Comparison of ENCODE assay signal across 1 cellular context in genomic region chr13:23903906-23904280, GRCh38.
TF ChIP-seq lines count a peak whose summit lies in the region.

No MANE protein-coding gene starts in this region.

TF ChIP-seq in IMR-90, 13 proteins besides CTCF, POLR2A, EP300 and RAD21:
- TF ChIP-seq SMC3 (IDR thresholded peaks at IDR 0.05; ENCODE audit: low read depth, low read length) = no peak
